8 cellular contexts compared by ENCODE assay signal in genomic region chr19:18097217-18097992, GRCh38.
DNase-seq lines count a peak whose midpoint lies in the region; ATAC-seq lines count a peak whose summit lies in the region.

TSS of gene MAST3 (plus strand) at chr19:18097778. CDS start at chr19:18097793, 15 bp downstream.

- DNase-seq in NCI-H1105 treated with DMSO at 0.1 percent for 48 hours (lab: John Stamatoyannopoulos, UW) (peak; percentile 13), NCI-H1105 (lab: John Stamatoyannopoulos, UW) (no peak), NCI-H774 (lab: John Stamatoyannopoulos, UW) (peak; percentile 85), medulla oblongata (ENCODE audit: extremely low spot score) (peak; percentile 87)
- DNase-seq in activated CD8-positive, alpha-beta memory T cell treated with anti-CD3 and anti-CD28 coated beads for 1 hour (ENCODE audit: extremely low read depth in 1 of 2, low read depth in 1 of 2): peak; percentile 59 to 88
- peak; percentile 81 for DNase-seq in effector CD8-positive, alpha-beta T cell (lab: John Stamatoyannopoulos, UW)
- DNase-seq in stimulated activated CD8-positive, alpha-beta memory T cell treated with anti-CD3 and anti-CD28 coated beads, Interleukin-12 subunit alpha, Interleukin-12 subunit beta, amount 100 ng/mL, for 24 hours (ENCODE audit: extremely low read depth): peak; percentile 82

- peak; percentile 46 for ATAC-seq in HG03039 (IDR thresholded peaks at IDR 0.05; ENCODE audit: unreplicated experiment)
